ENCODE assay signal across 12 cellular contexts in the genomic region with DNA sequence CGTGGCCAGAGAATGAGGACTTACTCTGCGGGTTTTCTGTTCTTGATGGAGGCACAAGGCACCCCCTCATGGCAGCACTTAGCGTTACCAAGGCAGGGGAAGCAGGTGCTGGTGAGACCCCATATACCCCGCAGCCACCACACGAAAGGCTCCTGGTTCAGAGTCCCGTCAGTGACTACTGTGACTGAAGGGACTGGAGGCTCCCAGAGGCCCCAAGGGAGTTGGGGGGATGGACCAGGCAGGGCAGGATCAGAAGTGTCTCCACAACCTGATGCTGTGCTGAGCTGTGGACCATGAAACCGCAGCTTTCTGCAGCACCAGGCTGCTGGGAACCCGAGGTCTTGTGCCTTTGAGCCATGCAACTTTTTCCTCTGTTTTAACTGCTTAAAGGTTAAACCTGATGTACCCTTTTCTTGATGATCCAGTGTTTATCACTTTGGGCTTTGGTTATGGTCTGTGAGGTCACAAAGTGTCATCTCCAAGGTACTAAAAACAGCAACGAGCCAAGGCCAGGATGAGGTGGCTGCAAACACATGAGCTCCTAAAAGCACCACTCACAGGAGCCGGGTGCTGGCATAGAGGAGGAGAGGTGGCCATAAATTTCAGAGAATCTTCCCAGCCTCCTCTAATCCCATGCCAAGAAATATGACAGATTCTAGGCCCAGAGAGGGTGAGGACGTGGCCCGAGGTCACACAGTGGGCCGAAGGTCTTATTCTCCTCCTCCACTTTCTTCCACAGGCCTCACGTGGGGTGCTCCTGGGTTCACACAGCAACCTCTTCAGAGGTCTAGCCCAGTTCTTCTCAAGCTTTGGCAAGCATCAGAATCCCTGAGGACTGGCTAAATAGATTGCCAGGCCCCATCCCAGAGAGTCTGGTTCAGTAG. TPM values are rescaled to one million over a fixed set of nuclear protein-coding genes. Genes with fewer than 3 reads are reported as not detected.
DNase-seq lines count a peak whose midpoint lies in the region; ATAC-seq and TF ChIP-seq lines count a peak whose summit lies in the region.
"Had no signal": no experiment of that assay in that cellular context is flagged by ENCODE, and none has a peak within 500 bp of the region (broad histone marks: within the 10 kb centered on the region; RNA-seq: fewer than 3 reads in every experiment).

No MANE protein-coding gene starts in this region.

- peaks cover 30% of the 10 kb centered on the region for H3K27me3 Mint-ChIP-seq in stimulated activated naive CD8-positive, alpha-beta T cell treated with anti-CD3 and anti-CD28 coated beads, Interleukin-15, amount 100 ng/mL, for 72 hours
- H3K27me3 Mint-ChIP-seq in activated naive CD8-positive, alpha-beta T cell treated with anti-CD3 and anti-CD28 coated beads for 36 hours = peaks cover 12% of the 10 kb centered on the region
- peaks cover 3% of the 10 kb centered on the region for H3K27me3 Mint-ChIP-seq in glutamatergic neuron (ENCODE audit: unreplicated experiment)

- peaks cover 14% of the 10 kb centered on the region for H3K4me1 ChIP-seq in testis
- H3K4me1 ChIP-seq in hepatocyte (ENCODE audit: insufficient read depth) = no peaks in the 10 kb centered on the region
- H3K4me1 ChIP-seq: parathyroid adenoma had no signal

- H3K27ac Mint-ChIP-seq in stimulated activated naive CD8-positive, alpha-beta T cell treated with anti-CD3 and anti-CD28 coated beads, Interleukin-15, amount 100 ng/mL, for 72 hours = no peak overlapping the region
- H3K27ac Mint-ChIP-seq in activated naive CD8-positive, alpha-beta T cell treated with anti-CD3 and anti-CD28 coated beads for 36 hours = peak overlapping the region; percentile 12
- H3K27ac Mint-ChIP-seq in glutamatergic neuron (ENCODE audit: unreplicated experiment) = no peak overlapping the region

- H3K4me3 ChIP-seq in testis = no peak overlapping the region
- H3K4me3 ChIP-seq in hepatocyte = no peak overlapping the region

- no peaks in the 10 kb centered on the region for H4K20me1 ChIP-seq in hepatocyte (ENCODE audit: insufficient read depth, poor library complexity, severe bottlenecking)

- peak; percentile 50 for ATAC-seq in stimulated activated naive CD8-positive, alpha-beta T cell treated with anti-CD3 and anti-CD28 coated beads, Interleukin-15, Interleukin-2, amounts not matched to agents 100 U/mL and 50 U/mL, for 24 hours
- no peak for ATAC-seq in stimulated activated naive CD8-positive, alpha-beta T cell treated with anti-CD3 and anti-CD28 coated beads, Interleukin-15, amount 100 ng/mL, for 72 hours
- ATAC-seq in HG02884 (IDR thresholded peaks at IDR 0.05; ENCODE audit: unreplicated experiment) = peak; percentile 37
- ATAC-seq: T-helper 17 cell had no signal

- H3K36me3 Mint-ChIP-seq in activated naive CD8-positive, alpha-beta T cell treated with anti-CD3 and anti-CD28 coated beads for 36 hours = no peaks in the 10 kb centered on the region
- H3K36me3 Mint-ChIP-seq in glutamatergic neuron (ENCODE audit: unreplicated experiment) = no peaks in the 10 kb centered on the region

- DNase-seq in stimulated activated naive CD8-positive, alpha-beta T cell treated with anti-CD3 and anti-CD28 coated beads, Interleukin-15, Interleukin-2, amounts not matched to agents 100 U/mL and 50 U/mL, for 24 hours = peak; percentile 46
- DNase-seq in stimulated activated naive CD8-positive, alpha-beta T cell treated with anti-CD3 and anti-CD28 coated beads, Interleukin-15, amount 100 ng/mL, for 72 hours = no peak
- DNase-seq in activated naive CD8-positive, alpha-beta T cell treated with anti-CD3 and anti-CD28 coated beads for 36 hours = no peak
- DNase-seq in glutamatergic neuron (no peak), NCI-H226 (no peak), testis (no peak), hepatocyte (ENCODE audit: low spot score) (no peak)
- DNase-seq: activated gamma-delta T cell treated with Interleukin-2 at 50 U/mL for 16 hours; effector CD4-positive, alpha-beta T cell; T-helper 17 cell had no signal

- H3K27ac ChIP-seq in testis (no peak overlapping the region), hepatocyte (no peak overlapping the region)
- H3K27ac ChIP-seq: parathyroid adenoma had no signal

- peaks cover 86% of the 10 kb centered on the region for H3K4me1 Mint-ChIP-seq in stimulated activated naive CD8-positive, alpha-beta T cell treated with anti-CD3 and anti-CD28 coated beads, Interleukin-15, amount 100 ng/mL, for 72 hours
- H3K4me1 Mint-ChIP-seq in activated naive CD8-positive, alpha-beta T cell treated with anti-CD3 and anti-CD28 coated beads for 36 hours = peaks cover 51% of the 10 kb centered on the region
- H3K4me1 Mint-ChIP-seq in glutamatergic neuron (ENCODE audit: low read depth, unreplicated experiment) = peaks cover 4% of the 10 kb centered on the region

- no peak overlapping the region for H3K4me3 Mint-ChIP-seq in stimulated activated naive CD8-positive, alpha-beta T cell treated with anti-CD3 and anti-CD28 coated beads, Interleukin-15, amount 100 ng/mL, for 72 hours
- no peak overlapping the region for H3K4me3 Mint-ChIP-seq in activated naive CD8-positive, alpha-beta T cell treated with anti-CD3 and anti-CD28 coated beads for 36 hours
- H3K4me3 Mint-ChIP-seq in glutamatergic neuron (ENCODE audit: unreplicated experiment) = no peak overlapping the region
- H3K4me3 Mint-ChIP-seq: T-helper 17 cell had no signal

- H3K4me2 ChIP-seq in hepatocyte = no peak overlapping the region

- no peak for TF ChIP-seq CTCF in glutamatergic neuron (IDR thresholded peaks at IDR 0.05; ENCODE audit: partially characterized antibody, unreplicated experiment)
- TF ChIP-seq CTCF in testis (IDR thresholded peaks at IDR 0.05) = no peak
- no peak for TF ChIP-seq CTCF in hepatocyte (IDR thresholded peaks at IDR 0.05; ENCODE audit: poor library complexity)

- H3K9me2 ChIP-seq in hepatocyte (replicated peaks; ENCODE audit: insufficient read depth) = no peaks in the 10 kb centered on the region

- no peaks in the 10 kb centered on the region for H3K9me3 Mint-ChIP-seq in stimulated activated naive CD8-positive, alpha-beta T cell treated with anti-CD3 and anti-CD28 coated beads, Interleukin-15, amount 100 ng/mL, for 72 hours
- H3K9me3 Mint-ChIP-seq in activated naive CD8-positive, alpha-beta T cell treated with anti-CD3 and anti-CD28 coated beads for 36 hours = no peaks in the 10 kb centered on the region
- peaks cover 1% of the 10 kb centered on the region for H3K9me3 Mint-ChIP-seq in glutamatergic neuron (ENCODE audit: unreplicated experiment)

- intact Hi-C loops in testis (cut with DNase I; ENCODE audit: low total_unique reads) = no loop called here

- H3K27me3 ChIP-seq in testis (no peaks in the 10 kb centered on the region), hepatocyte (peaks cover under 1% of the 10 kb centered on the region)

- no peak overlapping the region for H2AFZ ChIP-seq in hepatocyte
- H2AFZ ChIP-seq: parathyroid adenoma had no signal

- H3K9me3 ChIP-seq in testis (no peaks in the 10 kb centered on the region), hepatocyte (ENCODE audit: low read depth) (no peaks in the 10 kb centered on the region)

- 79 to 81% methylated on average over 13 to 14 of the region's 14 CpGs for WGBS in testis, 2 donors
- 86% methylated on average over 14 of the region's 14 CpGs for WGBS in hepatocyte (ENCODE audit: low lambda C conversion rate, missing lambda C conversion rate)

- TF ChIP-seq POLR2A in testis (IDR thresholded peaks at IDR 0.05) = no peak

- H3K36me3 ChIP-seq in testis (ENCODE audit: low read depth, missing control alignments) (no peaks in the 10 kb centered on the region), hepatocyte (replicated peaks; ENCODE audit: insufficient read depth, low read depth) (no peaks in the 10 kb centered on the region)

- H3K79me2 ChIP-seq in hepatocyte = no peaks in the 10 kb centered on the region
- H3K79me2 ChIP-seq: parathyroid adenoma had no signal

RNA-seq across cellular contexts. Expression of gene LRRC32, which starts 4.2 kb away (rescaled TPM):
- total RNA-seq in activated naive CD8-positive, alpha-beta T cell treated with anti-CD3 and anti-CD28 coated beads for 36 hours = 10 to 100 TPM; 11.5 to 12.1 TPM
- total RNA-seq in glutamatergic neuron (ENCODE audit: unreplicated experiment) (0.39 TPM), testis (1 to 10 TPM; 6.5 to 9.1 TPM), hepatocyte (14.7 and 25.5 TPM in 2 replicates)
- polyA plus RNA-seq in testis (ENCODE audit: insufficient read depth, low read depth, low replicate concordance) (20.5 TPM), hepatocyte (75.2 and 80.4 TPM in 2 replicates)
